ENCODE assay signal across 26 cellular contexts in genomic region chr18:49966090-49966489, GRCh38.
DNase-seq lines count a peak whose midpoint lies in the region; ATAC-seq and TF ChIP-seq lines count a peak whose summit lies in the region.
"Had no signal": no experiment of that assay in that cellular context is flagged by ENCODE, and none has a peak within 500 bp of the region (broad histone marks: within the 10 kb centered on the region; RNA-seq: fewer than 3 reads in every experiment).

No MANE protein-coding gene starts in this region.

- no peak overlapping the region for H3K14ac ChIP-seq in mesenchymal stem cell (ENCODE audit: low read length in 2 of 2)

- TF ChIP-seq CTCF in colonic mucosa (IDR thresholded peaks at IDR 0.05) = no peak
- no peak for TF ChIP-seq CTCF in type B pancreatic cell (conservative IDR thresholded peaks at IDR 0.05)
- no peak for TF ChIP-seq CTCF in heart right ventricle (IDR thresholded peaks at IDR 0.05)
- TF ChIP-seq CTCF in A673 (conservative IDR thresholded peaks at IDR 0.05; ENCODE audit: low read depth, low read length) = no peak

- 31% methylated on average over 1 of the region's 3 CpGs for WGBS in mesenchymal stem cell
- WGBS in heart right ventricle, 2 donors = 59 to 71% methylated on average over 3 of the region's 3 CpGs

- H3K9me3 ChIP-seq in colonic mucosa (no peaks in the 10 kb centered on the region), mesenchymal stem cell (ENCODE audit: control insufficient read depth, low read length) (no peaks in the 10 kb centered on the region), heart right ventricle (no peaks in the 10 kb centered on the region), A673 (ENCODE audit: low read depth, low read length, poor library complexity, severe bottlenecking) (no peaks in the 10 kb centered on the region)
- H3K9me3 ChIP-seq: right atrium auricular region, testis had no signal

- H2BK12ac ChIP-seq in mesenchymal stem cell (ENCODE audit: low read length in 2 of 2) = no peak overlapping the region

- H3K4me3 Mint-ChIP-seq in type B pancreatic cell = no peak overlapping the region
- H3K4me3 Mint-ChIP-seq: activated naive CD4-positive, alpha-beta T cell treated with anti-CD3 and anti-CD28 coated beads, Interleukin-2, amount 10 ng/mL, durations not matched to agents 7 days and 5 days; activated T-helper 1 cell treated with anti-CD3 and anti-CD28 coated beads, Interleukin-12 subunit alpha, Interleukin-12 subunit beta, Interleukin-2, Interleukin-4 antibody, amounts not matched to agents 30 ng/mL and 10 ng/mL and 1 ng/mL, durations not matched to agents 14 hours and 24 hours and 36 hours; CD4-positive, alpha-beta memory T cell; natural killer cell; T-helper 2 cell treated with Interferon-gamma antibody and Interleukin-4, amounts not matched to agents 5 μg/mL and 100 μg/mL, for 36 hours had no signal

- H3K79me1 ChIP-seq in mesenchymal stem cell (replicated peaks; ENCODE audit: low read length, poor library complexity, severe bottlenecking) = no peaks in the 10 kb centered on the region

- BruUV-seq in A673 (replicated peaks; lab: Mats Ljungman, UMichigan) = no TSS peak

- no peaks in the 10 kb centered on the region for H3K36me3 ChIP-seq in colonic mucosa
- no peaks in the 10 kb centered on the region for H3K36me3 ChIP-seq in mesenchymal stem cell (ENCODE audit: control insufficient read depth in 1 of 2, insufficient read depth in 2 of 2, low read depth in 1 of 2, low read length in 2 of 2)
- no peaks in the 10 kb centered on the region for H3K36me3 ChIP-seq in heart right ventricle
- no peaks in the 10 kb centered on the region for H3K36me3 ChIP-seq in A673 (ENCODE audit: insufficient read depth, low read length, poor library complexity, severe bottlenecking)
- H3K36me3 ChIP-seq: right atrium auricular region had no signal

- H3K36me3 Mint-ChIP-seq in type B pancreatic cell = no peaks in the 10 kb centered on the region
- H3K36me3 Mint-ChIP-seq: activated naive CD4-positive, alpha-beta T cell treated with anti-CD3 and anti-CD28 coated beads, Interleukin-2, amount 10 ng/mL, durations not matched to agents 7 days and 5 days; CD4-positive, alpha-beta memory T cell; natural killer cell had no signal

- CTCF ChIA-PET in A673 (lab: Charles Lee) = no interaction called here

- no peak overlapping the region for H2AFZ ChIP-seq in mesenchymal stem cell (ENCODE audit: low read depth, low read length)

- no peak overlapping the region for H4K8ac ChIP-seq in mesenchymal stem cell (ENCODE audit: low read length)

- H3K4ac ChIP-seq in mesenchymal stem cell (ENCODE audit: low read depth in 1 of 2, low read length in 2 of 2) = no peak overlapping the region

- H2BK120ac ChIP-seq in mesenchymal stem cell (ENCODE audit: low read depth, low read length) = no peak overlapping the region

- H3K4me3 ChIP-seq in colonic mucosa = no peak overlapping the region
- H3K4me3 ChIP-seq in mesenchymal stem cell (ENCODE audit: insufficient read depth in 1 of 2, low read depth in 1 of 2, low read length in 2 of 2) = no peak overlapping the region
- no peak overlapping the region for H3K4me3 ChIP-seq in heart right ventricle
- H3K4me3 ChIP-seq in A673 (ENCODE audit: low read depth, low read length, poor library complexity, severe bottlenecking) = no peak overlapping the region
- H3K4me3 ChIP-seq: dorsolateral prefrontal cortex, right atrium auricular region, SK-N-MC, testis had no signal

- no peak overlapping the region for H4K91ac ChIP-seq in mesenchymal stem cell (ENCODE audit: low read length)

- peak overlapping the region; percentile 76 for H3K27ac ChIP-seq in colonic mucosa
- H3K27ac ChIP-seq in mesenchymal stem cell (ENCODE audit: low read length, poor library complexity, severe bottlenecking) = peak overlapping the region; percentile 83
- H3K27ac ChIP-seq in heart right ventricle = no peak overlapping the region
- H3K27ac ChIP-seq in A673 (ENCODE audit: low read depth, low read length, poor library complexity, severe bottlenecking) = no peak overlapping the region
- H3K27ac ChIP-seq: dorsolateral prefrontal cortex, KMS-11, right atrium auricular region, SK-N-MC, testis had no signal

- intact Hi-C loops in colonic mucosa (cut with DNase I) = no loop called here
- intact Hi-C loops in heart right ventricle (cut with DNase I) = no loop called here
- intact Hi-C loops in A673 (cut with micrococcal nuclease; ENCODE audit: unreplicated experiment) = no loop called here

- H3K27me3 ChIP-seq in colonic mucosa (no peaks in the 10 kb centered on the region), mesenchymal stem cell (ENCODE audit: control insufficient read depth in 1 of 2, insufficient read depth in 1 of 2, low read length in 2 of 2) (peaks cover 6 to 14% of the 10 kb centered on the region in 2 experiments), heart right ventricle (peaks cover 0 to 10% (median 2%) of the 10 kb centered on the region in 7 donors), A673 (replicated peaks; ENCODE audit: insufficient read depth, low read depth, low read length, poor library complexity) (peaks cover 2% of the 10 kb centered on the region)
- H3K27me3 ChIP-seq: dorsolateral prefrontal cortex, right atrium auricular region, testis had no signal

- ATAC-seq in heart right ventricle (no peak), GM19023 (IDR thresholded peaks at IDR 0.05; ENCODE audit: unreplicated experiment) (no peak)
- ATAC-seq: natural killer cell had no signal

- peak overlapping the region in 1 of 2 donors; percentile 52 for H3K9ac ChIP-seq in colonic mucosa (ENCODE audit: low read depth in 2 of 2, low read length in 2 of 2)
- H3K9ac ChIP-seq in mesenchymal stem cell (ENCODE audit: low read length) = no peak overlapping the region
- H3K9ac ChIP-seq: KMS-11 had no signal

- no peaks in the 10 kb centered on the region for H3K9me3 Mint-ChIP-seq in type B pancreatic cell
- H3K9me3 Mint-ChIP-seq: activated naive CD4-positive, alpha-beta T cell treated with anti-CD3 and anti-CD28 coated beads, Interleukin-2, amount 10 ng/mL, durations not matched to agents 7 days and 5 days; activated T-helper 1 cell treated with anti-CD3 and anti-CD28 coated beads, Interleukin-12 subunit alpha, Interleukin-12 subunit beta, Interleukin-2, Interleukin-4 antibody, amounts not matched to agents 30 ng/mL and 10 ng/mL and 1 ng/mL, durations not matched to agents 14 hours and 24 hours and 36 hours; natural killer cell; T-helper 2 cell treated with Interferon-gamma antibody and Interleukin-4, amounts not matched to agents 5 μg/mL and 100 μg/mL, for 36 hours had no signal

- peak overlapping the region; percentile 32 for H3K27ac Mint-ChIP-seq in type B pancreatic cell
- H3K27ac Mint-ChIP-seq: activated naive CD4-positive, alpha-beta T cell treated with anti-CD3 and anti-CD28 coated beads, Interleukin-2, amount 10 ng/mL, durations not matched to agents 7 days and 5 days; activated T-helper 1 cell treated with anti-CD3 and anti-CD28 coated beads, Interleukin-12 subunit alpha, Interleukin-12 subunit beta, Interleukin-2, Interleukin-4 antibody, amounts not matched to agents 30 ng/mL and 10 ng/mL and 1 ng/mL, durations not matched to agents 14 hours and 24 hours and 36 hours; natural killer cell; T-helper 2 cell treated with Interferon-gamma antibody and Interleukin-4, amounts not matched to agents 5 μg/mL and 100 μg/mL, for 36 hours had no signal

- H2AK5ac ChIP-seq in mesenchymal stem cell (ENCODE audit: low read length, severe bottlenecking) = no peak overlapping the region

- peaks cover 22% of the 10 kb centered on the region for H3K4me1 Mint-ChIP-seq in type B pancreatic cell (ENCODE audit: unreplicated experiment)
- H3K4me1 Mint-ChIP-seq: natural killer cell had no signal

- no peak overlapping the region for H3K23ac ChIP-seq in mesenchymal stem cell (ENCODE audit: low read length in 2 of 2)

- peaks cover 19% of the 10 kb centered on the region for H3K4me1 ChIP-seq in colonic mucosa
- peaks cover 19% of the 10 kb centered on the region for H3K4me1 ChIP-seq in mesenchymal stem cell (ENCODE audit: control insufficient read depth, insufficient read depth, low read depth, low read length)
- H3K4me1 ChIP-seq in heart right ventricle = no peaks in the 10 kb centered on the region
- no peaks in the 10 kb centered on the region for H3K4me1 ChIP-seq in A673 (ENCODE audit: insufficient read depth, low read length, poor library complexity, severe bottlenecking)
- H3K4me1 ChIP-seq: right atrium auricular region, testis had no signal

- POLR2A ChIA-PET in A673 (lab: Charles Lee; ENCODE audit: low non-redundant PET) = no interaction called here

- H3K4me2 ChIP-seq in mesenchymal stem cell (ENCODE audit: low read length, poor library complexity, severe bottlenecking) = no peak overlapping the region
- H3K4me2 ChIP-seq: KMS-11 had no signal

- DNase-seq in HK-2 (ENCODE audit: unreplicated experiment) = peak; percentile 6
- DNase-seq in colonic mucosa = no peak
- no peak for DNase-seq in mesenchymal stem cell
- no peak for DNase-seq in type B pancreatic cell (ENCODE audit: extremely low spot score, unreplicated experiment)
- DNase-seq in heart right ventricle = no peak
- DNase-seq in A673 (ENCODE audit: low spot score) = no peak
- DNase-seq: activated CD4-positive, alpha-beta T cell treated with anti-CD3 and anti-CD28 coated beads, Interleukin-2, amount 50 U/mL, for 1 hour; activated naive CD4-positive, alpha-beta T cell treated with anti-CD3 and anti-CD28 coated beads, Interleukin-2, amount 10 ng/mL, durations not matched to agents 7 days and 5 days; caudate nucleus; CD4-positive, alpha-beta memory T cell; dorsolateral prefrontal cortex; GF-D8; GOT3; natural killer cell; NCI-H187; NCI-H524 treated with DMSO at 0.1 percent for 48 hours; stimulated activated CD4-positive, alpha-beta T cell treated with anti-CD3 and anti-CD28 coated beads, Interleukin-12 subunit alpha, Interleukin-12 subunit beta, amount 100 ng/mL, for 4 hours; stimulated activated CD4-positive, alpha-beta T cell treated with anti-CD3 and anti-CD28 coated beads, Interleukin-4, amount 100 ng/mL, for 4 hours; stimulated activated naive CD4-positive, alpha-beta T cell treated with Interleukin-2 at 50 U/mL for 16 hours; testis had no signal

- H2BK15ac ChIP-seq in mesenchymal stem cell (ENCODE audit: low read depth, poor library complexity, severe bottlenecking) = no peak overlapping the region

- no peaks in the 10 kb centered on the region for H3K27me3 Mint-ChIP-seq in type B pancreatic cell

- peak overlapping the region; percentile 1 for H2BK5ac ChIP-seq in mesenchymal stem cell (ENCODE audit: low read depth, low read length, poor library complexity, severe bottlenecking)

- no peak overlapping the region for H3K18ac ChIP-seq in mesenchymal stem cell (ENCODE audit: low read depth in 1 of 2, low read length in 2 of 2)

Comparison
In these comparisons a context has a peak if more than half of its experiments do, and no peak if none do; other contexts are left out.
1. H3K27ac ChIP-seq: peak in colonic mucosa (single experiment) and mesenchymal stem cell (single experiment); none in heart right ventricle (0 of 10) and A673 (single experiment).